In genomic region chr1:92623187-92623778, GRCh38 we compare ENCODE assay signal across 9 cellular contexts.
DNase-seq lines count a peak whose midpoint lies in the region; ATAC-seq, FAIRE-seq and TF ChIP-seq lines count a peak whose summit lies in the region.
"Had no signal": no experiment of that assay in that cellular context is flagged by ENCODE, and none has a peak within 500 bp of the region (broad histone marks: within the 10 kb centered on the region; RNA-seq: fewer than 3 reads in every experiment).

No MANE protein-coding gene starts in this region.

- H2AFZ ChIP-seq in endothelial cell of umbilical vein (ENCODE audit: low read depth, low read length) = no peak overlapping the region

- TF ChIP-seq POLR2A in endothelial cell of umbilical vein (IDR thresholded peaks at IDR 0.05; ENCODE audit: low read depth, low read length) = no peak
- no peak for TF ChIP-seq POLR2A in spleen (IDR thresholded peaks at IDR 0.05)

- H3K4me1 ChIP-seq in heart right ventricle (no peaks in the 10 kb centered on the region), endothelial cell of umbilical vein (ENCODE audit: control insufficient read depth, extremely low read depth, insufficient read depth, low read length) (no peaks in the 10 kb centered on the region), spleen (no peaks in the 10 kb centered on the region)

- FAIRE-seq in endothelial cell of umbilical vein (lab: Jason Lieb, UNC) = no peak

- dilution Hi-C loops in endothelial cell of umbilical vein (cut with MboI; ENCODE audit: extremely low pct_ligation_motif_present, low sequenced_read_pairs) = no loop called here

- no peaks in the 10 kb centered on the region for H3K79me2 ChIP-seq in endothelial cell of umbilical vein (ENCODE audit: control insufficient read depth, insufficient read depth, low read length)

- ATAC-seq in heart right ventricle (no peak), Right ventricle myocardium inferior (no peak), GM18519 (IDR thresholded peaks at IDR 0.05; ENCODE audit: low FRiP score, unreplicated experiment) (no peak)

- H4K20me1 ChIP-seq in endothelial cell of umbilical vein (replicated peaks; ENCODE audit: control insufficient read depth, extremely low read depth, insufficient read depth, low read length) = no peaks in the 10 kb centered on the region

- no peaks in the 10 kb centered on the region for H3K9me3 ChIP-seq in heart right ventricle
- H3K9me3 ChIP-seq in endothelial cell of umbilical vein (replicated peaks; ENCODE audit: control insufficient read depth, insufficient read depth, low read length) = no peaks in the 10 kb centered on the region
- H3K9me3 ChIP-seq in spleen = no peaks in the 10 kb centered on the region

- peak in 8 of 9 donors; percentile 6 to 58 (median 40) for TF ChIP-seq CTCF in heart right ventricle (IDR thresholded peaks at IDR 0.05)
- peak in 1 of 2 donors; percentile 6 for TF ChIP-seq CTCF in endothelial cell of umbilical vein (IDR thresholded peaks at IDR 0.05; ENCODE audit: extremely low read depth in 1 of 2, insufficient read depth in 1 of 2, low read depth in 1 of 2, low read length in 2 of 2)
- TF ChIP-seq CTCF in spleen (IDR thresholded peaks at IDR 0.05 in 8 of 11, conservative IDR thresholded peaks at IDR 0.05 in 3 of 11) = peak in 8 of 11 experiments; percentile 11 to 53 (median 43)

- intact Hi-C loops in heart right ventricle (cut with DNase I) (loop anchor here in 4 of 10 donors (2.0 to 10.0 kb wide), 3 partner anchors 308 to 312 kb away; no protein-coding TSS in a partner anchor), Right ventricle myocardium inferior (cut with DNase I) (loop anchor here (5.0 kb wide), 1 partner anchor 316 kb away; no protein-coding TSS in a partner anchor), endothelial cell of umbilical vein (cut with micrococcal nuclease) (loop anchor here (1.0 to 10.0 kb wide), 3 partner anchors 192 to 626 kb away; no protein-coding TSS in a partner anchor), spleen (cut with DNase I; ENCODE audit: low total_unique reads) (loop anchor here (5.0 kb wide), 2 partner anchors 311 to 626 kb away; no protein-coding TSS in a partner anchor)

- H3K27me3 ChIP-seq in heart right ventricle = no peaks in the 10 kb centered on the region
- no peaks in the 10 kb centered on the region for H3K27me3 ChIP-seq in endothelial cell of umbilical vein (ENCODE audit: control insufficient read depth in 2 of 2, insufficient read depth in 2 of 2, low read length in 2 of 2)
- H3K27me3 ChIP-seq in spleen (replicated peaks in 1 of 7) = no peaks in the 10 kb centered on the region

- H3K9me1 ChIP-seq in endothelial cell of umbilical vein (replicated peaks; ENCODE audit: control insufficient read depth, extremely low read depth, insufficient read depth, low read length) = no peaks in the 10 kb centered on the region

- POLR2A ChIA-PET in endothelial cell of umbilical vein (lab: Charles Lee) = no interaction called here

- no peak overlapping the region for H3K9ac ChIP-seq in endothelial cell of umbilical vein (replicated peaks; ENCODE audit: extremely low read depth, insufficient read depth, low read length)

- DNase-seq in heart right ventricle = no peak
- DNase-seq in Right ventricle myocardium inferior (ENCODE audit: missing footprints) = no peak
- peak; percentile 29 for DNase-seq in NCI-H2171 treated with DMSO at 0.1 percent for 48 hours (lab: John Stamatoyannopoulos, UW)
- DNase-seq in endothelial cell of umbilical vein (ENCODE audit: low read depth, low spot score) = peak; percentile 28
- DNase-seq in spleen = no peak
- no peak for DNase-seq in NK-92 (lab: John Stamatoyannopoulos, UW; ENCODE audit: unreplicated experiment)
- DNase-seq in NCI-H774 (lab: John Stamatoyannopoulos, UW) = no peak
- DNase-seq: activated T-cell treated with anti-CD3 and anti-CD28 coated beads, Interleukin-2, amount 50 U/mL, for 72 hours had no signal

- WGBS in heart right ventricle, 2 donors = 81 to 88% methylated on average over 3 of the region's 3 CpGs
- 79 to 84% (median 81%) methylated on average over 3 of the region's 3 CpGs for WGBS in spleen, 5 donors

- no TSS peak for BruUV-seq in endothelial cell of umbilical vein (replicated peaks; lab: Mats Ljungman, UMichigan)

- CTCF ChIA-PET in endothelial cell of umbilical vein (lab: Charles Lee) = interaction anchor here (0.7 to 2.3 kb wide), 7 partner anchors 82 to 626 kb away, joined by 4 to 40 read pairs (median 5); no protein-coding TSS in a partner anchor

- no peak overlapping the region for H3K4me2 ChIP-seq in endothelial cell of umbilical vein (ENCODE audit: insufficient read depth, low read length)

- H3K36me3 ChIP-seq in heart right ventricle (peaks cover 0 to 52% (median 14%) of the 10 kb centered on the region in 9 donors), endothelial cell of umbilical vein (ENCODE audit: control insufficient read depth in 2 of 2, extremely low read depth in 1 of 2, insufficient read depth in 2 of 2, low read length in 2 of 2) (no peaks in the 10 kb centered on the region), spleen (peaks cover 0 to 40% (median 0%) of the 10 kb centered on the region in 6 donors)

- H3K27ac ChIP-seq in heart right ventricle (no peak overlapping the region), endothelial cell of umbilical vein (ENCODE audit: insufficient read depth, low read depth, low read length) (no peak overlapping the region), spleen (no peak overlapping the region)

- no peak overlapping the region for H3K4me3 ChIP-seq in heart right ventricle
- no peak overlapping the region for H3K4me3 ChIP-seq in endothelial cell of umbilical vein (replicated peaks in 1 of 3; ENCODE audit: insufficient read depth in 1 of 3, low read depth in 1 of 3, low read length in 3 of 3)
- no peak overlapping the region for H3K4me3 ChIP-seq in spleen

TF ChIP-seq in endothelial cell of umbilical vein, 7 proteins besides CTCF, POLR2A, EP300 and RAD21:
- TF ChIP-seq POLR2AphosphoS5 (IDR thresholded peaks at IDR 0.05; ENCODE audit: insufficient read depth, low read depth, low read length) (no peak), JUN (IDR thresholded peaks at IDR 0.05; ENCODE audit: borderline replicate concordance, insufficient read depth, insufficient read length, low read depth) (no peak), GATA2 (IDR thresholded peaks at IDR 0.05; ENCODE audit: insufficient read depth, insufficient read length, low read depth, low read length) (no peak), MAX (IDR thresholded peaks at IDR 0.05; ENCODE audit: insufficient read depth, insufficient read length) (no peak), FOS (IDR thresholded peaks at IDR 0.05; ENCODE audit: borderline replicate concordance, insufficient read depth, low read length) (no peak), EZH2 (IDR thresholded peaks at IDR 0.05; ENCODE audit: borderline replicate concordance, low read depth, low read length, severe bottlenecking) (no peak)

Comparison
In these comparisons a context has a peak if more than half of its experiments do, and no peak if none do; other contexts are left out.
1. DNase-seq: peak in NCI-H2171 treated with DMSO at 0.1 percent for 48 hours (single experiment) and endothelial cell of umbilical vein (single experiment); none in heart right ventricle (0 of 2), Right ventricle myocardium inferior (single experiment), spleen (single experiment), NK-92 (single experiment) and NCI-H774 (single experiment).